Comparison of ENCODE assay signal across 8 cellular contexts in the genomic region with DNA sequence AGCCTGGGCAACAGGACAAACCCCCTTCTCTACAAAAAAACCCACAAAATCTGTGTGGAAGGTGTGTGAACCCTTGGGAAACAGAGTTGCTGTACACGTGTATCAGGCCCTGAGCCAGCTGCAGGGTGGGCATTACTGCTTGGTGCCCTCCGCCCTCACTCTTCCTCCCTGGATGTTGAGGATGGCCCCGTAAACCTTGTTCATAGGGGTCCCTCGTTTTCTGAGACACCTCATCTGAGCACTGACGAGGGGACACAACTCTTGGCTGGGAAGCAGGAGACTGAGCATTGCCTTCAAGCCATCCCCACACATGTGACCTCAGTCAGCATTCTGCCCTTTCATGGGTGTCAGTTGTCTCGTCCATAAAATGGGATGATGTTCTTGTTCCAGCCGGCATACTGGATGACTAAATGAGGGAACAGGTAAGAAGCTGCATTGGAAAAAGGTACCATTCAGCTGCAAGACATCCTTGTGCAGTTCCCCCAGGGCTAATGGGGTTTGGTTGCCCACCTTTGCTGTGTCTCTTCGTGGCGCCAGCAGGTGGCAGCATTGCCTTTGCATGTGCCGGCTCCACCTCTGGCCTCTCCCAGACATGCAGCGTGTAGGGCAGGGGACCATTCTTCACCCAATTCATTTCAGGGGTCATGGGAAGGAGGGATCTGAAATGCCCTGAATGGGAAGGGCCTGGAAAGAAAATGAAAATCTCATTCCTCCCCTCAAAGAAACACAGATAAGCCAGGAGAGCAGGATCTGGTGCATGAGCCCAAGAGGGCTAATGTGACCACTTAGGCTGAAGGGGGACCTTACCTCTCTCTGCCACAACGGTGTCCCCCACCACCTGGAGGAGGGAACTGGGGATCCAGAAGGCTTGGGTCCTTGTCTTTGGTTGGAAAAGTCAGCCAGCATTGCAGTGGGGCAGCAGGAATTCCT. TPM values are rescaled to one million over a fixed set of nuclear protein-coding genes. Genes with fewer than 3 reads are reported as not detected.
A peak's percentile ranks its signal among the peaks of the same experiment; 100 is the strongest.
DNase-seq lines count a peak whose midpoint lies in the region; ATAC-seq, FAIRE-seq and TF ChIP-seq lines count a peak whose summit lies in the region.

No MANE protein-coding gene starts in this region.

- H3K9ac ChIP-seq in GM12878 (ENCODE audit: control insufficient read depth, insufficient read depth, low read length) = no peak overlapping the region

- peak; percentile 82 for TF ChIP-seq RAD21 in GM12878 (IDR thresholded peaks at IDR 0.05; ENCODE audit: insufficient read depth, low read depth, low read length)

- peak; percentile 66 to 67 for DNase-seq in NCI-H1930 (lab: John Stamatoyannopoulos, UW)
- DNase-seq in GM12878 (ENCODE audit: low read depth, low spot score) = peak; percentile 15
- DNase-seq in iPS DF 6.9 (ENCODE audit: low read depth, low spot score) = peak; percentile 73
- DNase-seq in spleen = peak; percentile 93

- no peak overlapping the region for H2AFZ ChIP-seq in GM12878 (ENCODE audit: control insufficient read depth, low read depth, low read length)

- TF ChIP-seq POLR2A in GM12878 (IDR thresholded peaks at IDR 0.05; ENCODE audit: low read depth, low read length) (no peak), spleen (IDR thresholded peaks at IDR 0.05) (no peak)

- peak; percentile 90 for ATAC-seq in HG02642 (IDR thresholded peaks at IDR 0.05; ENCODE audit: poor library complexity, unreplicated experiment)
- peak; percentile 97 for ATAC-seq in GM12878
- ATAC-seq in HG02970 (IDR thresholded peaks at IDR 0.05; ENCODE audit: low FRiP score, unreplicated experiment) = no peak

- H3K4me1 ChIP-seq in GM12878 (ENCODE audit: control insufficient read depth, insufficient read depth, low read length) (no peaks in the 10 kb centered on the region), iPS DF 6.9 (ENCODE audit: control insufficient read depth, insufficient read depth, low read length) (no peaks in the 10 kb centered on the region), spleen (peaks cover 7 to 26% (median 17%) of the 10 kb centered on the region in 6 donors)

- no peaks in the 10 kb centered on the region for H4K20me1 ChIP-seq in GM12878 (ENCODE audit: control insufficient read depth, insufficient read depth)

- H3K36me3 ChIP-seq in GM12878 (ENCODE audit: control insufficient read depth in 2 of 2, insufficient read depth in 2 of 2, low read length in 1 of 2) = no peaks in the 10 kb centered on the region
- H3K36me3 ChIP-seq in iPS DF 6.9 (ENCODE audit: control insufficient read depth, insufficient read depth, low read length) = no peaks in the 10 kb centered on the region
- no peaks in the 10 kb centered on the region for H3K36me3 ChIP-seq in spleen

- no peaks in the 10 kb centered on the region for H3K79me2 ChIP-seq in GM12878 (ENCODE audit: control insufficient read depth, insufficient read depth, low read length)

- no peak for TF ChIP-seq EP300 in GM12878 (IDR thresholded peaks at IDR 0.05; ENCODE audit: borderline replicate concordance in 1 of 2, control insufficient read depth in 1 of 2, low read depth in 2 of 2, low read length in 2 of 2)

- RAD21 ChIA-PET in GM12878 (lab: Charles Lee; ENCODE audit: unreplicated experiment) = interaction anchor here (0.6 to 2.0 kb wide), 6 partner anchors 11 to 711 kb away, joined by 3 to 5 read pairs (median 4); no protein-coding TSS in a partner anchor

- CTCF ChIA-PET in GM12878 (lab: Yijun Ruan, JAX) = interaction anchor here (0.6 to 3.3 kb wide), 33 partner anchors 9 to 1384 kb away, joined by 3 to 16 read pairs (median 3); no protein-coding TSS in a partner anchor

- intact Hi-C loops in GM12878 (cut with micrococcal nuclease; ENCODE audit: unreplicated experiment) = loop anchor here (2.0 to 5.0 kb wide), 4 partner anchors 119 to 656 kb away; a partner anchor contains a TSS
- intact Hi-C loops in spleen (cut with DNase I; ENCODE audit: low total_unique reads) = loop anchor here (5.0 to 10.0 kb wide), 2 partner anchors 654 to 776 kb away; no protein-coding TSS in a partner anchor

- in situ Hi-C loops in GM12878 (cut with MboI) = loop anchor here (5.0 kb wide), 1 partner anchor 784 kb away; no protein-coding TSS in a partner anchor

- SMC1A ChIA-PET in GM12878 (lab: Charles Lee; ENCODE audit: uncharacterized antibody, unreplicated experiment) = interaction anchor here (0.7 to 2.0 kb wide), 14 partner anchors 11 to 776 kb away, joined by 3 to 6 read pairs (median 3); no protein-coding TSS in a partner anchor

- H3K4me2 ChIP-seq in GM12878 (ENCODE audit: control insufficient read depth, insufficient read depth) = no peak overlapping the region

- H3K27ac ChIP-seq in GM12878 (ENCODE audit: control insufficient read depth, insufficient read depth) (no peak overlapping the region), iPS DF 6.9 (ENCODE audit: low read length) (no peak overlapping the region), spleen (no peak overlapping the region)

- no peaks in the 10 kb centered on the region; a peak in 1 of 4 replicates for H3K27me3 ChIP-seq in GM12878 (replicated peaks in 1 of 2; ENCODE audit: control insufficient read depth in 2 of 2, insufficient read depth in 2 of 2, low read length in 1 of 2)
- H3K27me3 ChIP-seq in iPS DF 6.9 (ENCODE audit: control insufficient read depth, insufficient read depth, low read length) = no peaks in the 10 kb centered on the region; the same call in none of the 2 replicates
- no peaks in the 10 kb centered on the region for H3K27me3 ChIP-seq in spleen (replicated peaks in 1 of 7)

- FAIRE-seq in TTC549 (lab: Jason Lieb, UNC) = peak; percentile 53
- peak; percentile 88 for FAIRE-seq in GM12878 (lab: Jason Lieb, UNC)

- BruUV-seq in GM12878 (replicated peaks; lab: Mats Ljungman, UMichigan) = no TSS peak

- H3K4me3 ChIP-seq in GM12875 (ENCODE audit: low read depth, low read length) = no peak overlapping the region
- no peak overlapping the region for H3K4me3 ChIP-seq in GM12878
- H3K4me3 ChIP-seq in iPS DF 6.9 (ENCODE audit: low read length) = no peak overlapping the region
- no peak overlapping the region for H3K4me3 ChIP-seq in spleen

- TF ChIP-seq CTCF in GM12875 (IDR thresholded peaks at IDR 0.05; ENCODE audit: borderline replicate concordance, insufficient read depth, low read depth, low read length) (peak; percentile 91), GM12878 (IDR thresholded peaks at IDR 0.05 in 2 of 3, conservative IDR thresholded peaks at IDR 0.05 in 1 of 3; ENCODE audit: control insufficient read depth in 2 of 3, extremely low read depth in 1 of 3, insufficient read depth in 1 of 3, low read depth in 3 of 3, low read length in 3 of 3) (peak; percentile 92 to 98 (median 93)), spleen (IDR thresholded peaks at IDR 0.05 in 8 of 11, conservative IDR thresholded peaks at IDR 0.05 in 3 of 11) (peak; percentile 80 to 97 (median 90))

- 10% methylated on average over 12 of the region's 12 CpGs for WGBS in GM12878 (ENCODE audit: insufficient coverage, insufficient replicate concordance, low lambda C conversion rate, missing lambda C conversion rate)
- no CpG with 5 or more reads among the region's 12 CpGs for WGBS in iPS DF 6.9 (ENCODE audit: insufficient coverage, insufficient read length)
- WGBS in spleen, 5 donors = 27 to 33% (median 31%) methylated on average over 12 of the region's 12 CpGs

- H3K9me3 ChIP-seq in GM12878 (replicated peaks; ENCODE audit: control insufficient read depth, insufficient read depth, low read length) (no peaks in the 10 kb centered on the region), iPS DF 6.9 (ENCODE audit: control insufficient read depth, insufficient read depth, low read length) (no peaks in the 10 kb centered on the region), spleen (no peaks in the 10 kb centered on the region)

- POLR2A ChIA-PET in GM12878 (lab: Charles Lee) = interaction anchor here (0.5 kb wide), 1 partner anchor 552 kb away, joined by 3 read pairs; no protein-coding TSS in a partner anchor

TF ChIP-seq in GM12878, 131 proteins besides CTCF, POLR2A, EP300 and RAD21 (continues in another document):
- peak; percentile 65 to 68 for TF ChIP-seq BHLHE40 (IDR thresholded peaks at IDR 0.05; ENCODE audit: borderline replicate concordance in 1 of 2, low read depth in 2 of 2, low read length in 1 of 2)
- TF ChIP-seq YY1 (IDR thresholded peaks at IDR 0.05; ENCODE audit: low read depth, low read length) = peak; percentile 63
- TF ChIP-seq SMARCA5 (IDR thresholded peaks at IDR 0.05) = peak; percentile 27; the same call in 1 of the 2 replicates
- TF ChIP-seq SMC3 (IDR thresholded peaks at IDR 0.05; ENCODE audit: borderline replicate concordance, low read length) = peak; percentile 55; the same call in 1 of the 2 replicates

RNA-seq across cellular contexts. Expression of a gene that starts 36.4 kb away (rescaled TPM):
- total RNA-seq in GM12878 (2013; cell fraction: nucleolus; rRNA removed) = 37.5 and 48.1 TPM in 2 replicates
- 25.7 and 25.9 TPM in 2 replicates for total RNA-seq in GM12878 (2014; rRNA removed)
- 21.5 and 21.6 TPM in 2 replicates for total RNA-seq in GM12878 (2014; rRNA removed; fragmentation: Illumina TruSeq; extraction: Trizol)
- 41.6 and 49.5 TPM in 2 replicates for total RNA-seq in GM12878 (2021)
- 14.7 TPM for polyA plus RNA-seq in GM12878 (2011; ENCODE audit: low read depth)
- 17.0 and 29.2 TPM in 2 replicates for polyA plus RNA-seq in GM12878 (2011; rRNA removed)
- 39.3 and 56.1 TPM in 2 replicates for polyA plus RNA-seq in GM12878 (2011; cell fraction: cytosol; rRNA removed)
- polyA plus RNA-seq in GM12878 (2011; cell fraction: nucleus; rRNA removed) = 72.4 and 75.6 TPM in 2 replicates
- 23.2 and 34.1 TPM in 2 replicates for polyA plus RNA-seq in GM12878 (2012)
- 6.9 and 19.1 TPM in 2 replicates for polyA plus RNA-seq in GM12878 (2014; fragmentation: Illumina TruSeq; extraction: Trizol)
- polyA plus RNA-seq in GM12878 (2014; fragmentation: Nextera tagmentation; extraction: Ambion mirVana) = 1 to 10 TPM; 4.3 to 6.9 TPM
- polyA plus RNA-seq in GM12878 (2014; rRNA removed) = 28.0 and 31.9 TPM in 2 replicates
- polyA plus RNA-seq in GM12878 (2016; fragmentation: Nextera tagmentation; extraction: Ambion mirVana) = 10 to 100 TPM; 54.7 to 58.7 TPM
- 17.6 and 31.9 TPM in 2 replicates for polyA minus RNA-seq in GM12878 (2011; rRNA and poly(A)+ RNA removed)
- 10.0 and 11.2 TPM in 2 replicates for polyA minus RNA-seq in GM12878 (2011; cell fraction: cytosol; rRNA and poly(A)+ RNA removed)
- polyA minus RNA-seq in GM12878 (2011; cell fraction: nucleus; rRNA and poly(A)+ RNA removed) = 16.3 and 33.4 TPM in 2 replicates
- 10 to 100 TPM in 2 of 7 donors, 1 to 10 TPM in 5; 2.4 to 12.3 (median 8.3) TPM for total RNA-seq in spleen
- polyA plus RNA-seq in spleen = 1 to 10 TPM; 7.5 to 8.6 (median 7.8) TPM

Comparison
In these comparisons a context has a peak if more than half of its experiments do, and no peak if none do; other contexts are left out.
1. DNase-seq: peak in every context shown above with its lines; median percentile 93 in spleen; 73 in iPS DF 6.9; 66 in NCI-H1930; 15 in GM12878.